ENCODE assay signal across 24 cellular contexts in genomic region chr17:68658999-68659780, GRCh38. TPM values are rescaled to one million over a fixed set of nuclear protein-coding genes. Genes with fewer than 3 reads are reported as not detected.
A peak's percentile ranks its signal among the peaks of the same experiment; 100 is the strongest.
DNase-seq lines count a peak whose midpoint lies in the region; ATAC-seq, FAIRE-seq and TF ChIP-seq lines count a peak whose summit lies in the region.
"Had no signal": no experiment of that assay in that cellular context is flagged by ENCODE, and none has a peak within 500 bp of the region (broad histone marks: within the 10 kb centered on the region; RNA-seq: fewer than 3 reads in every experiment).

No MANE protein-coding gene starts in this region.

- intact Hi-C loops in PC-3 (cut with micrococcal nuclease): no loop called here

- H3K27me3 ChIP-seq in PC-3 (ENCODE audit: low read length) (0 out of 2 replicates have a peak, but pooled peaks cover 4% of the 10 kb centered on the region), small intestine (ENCODE audit: control insufficient read depth in 2 of 2, insufficient read depth in 2 of 2, low read length in 2 of 2) (peaks cover 0 to 3% of the 10 kb centered on the region in 2 donors)
- H3K27me3 ChIP-seq: Peyer's patch, SJSA1 had no signal

- no peak overlapping the region for H3K9ac ChIP-seq in PC-3 (ENCODE audit: low read length)

- H3K4me3 ChIP-seq in PC-3 (ENCODE audit: low read length): no peak overlapping the region
- H3K4me3 ChIP-seq in small intestine (ENCODE audit: low read depth in 1 of 2, low read length in 2 of 2): no peak overlapping the region
- H3K4me3 ChIP-seq: HAP-1, Peyer's patch, SJSA1 had no signal

- H3K36me3 ChIP-seq in PC-3 (ENCODE audit: low read depth, low read length): no peaks in the 10 kb centered on the region
- H3K36me3 ChIP-seq in small intestine (ENCODE audit: control insufficient read depth in 2 of 2, insufficient read depth in 2 of 2, low read length in 2 of 2): no peaks in the 10 kb centered on the region
- H3K36me3 ChIP-seq: HAP-1, Peyer's patch, SJSA1 had no signal

- no peaks in the 10 kb centered on the region for H3K79me2 ChIP-seq in PC-3 (ENCODE audit: low read length)

- no peaks in the 10 kb centered on the region for H4K20me1 ChIP-seq in PC-3 (ENCODE audit: low read length)

- peak; percentile 43 for ATAC-seq in PC-3
- peak; percentile 90 for ATAC-seq in esophagus mucosa
- no peak for ATAC-seq in GM19397 (IDR thresholded peaks at IDR 0.05; ENCODE audit: unreplicated experiment)
- ATAC-seq: CD8-positive, alpha-beta T cell; T-helper 17 cell had no signal

- DNase-seq in NCI-H2171 treated with DMSO at 0.1 percent for 48 hours (lab: John Stamatoyannopoulos, UW): peak; percentile 16
- no peak for DNase-seq in NCI-H2171 (lab: John Stamatoyannopoulos, UW)
- DNase-seq in PC-3: no peak
- DNase-seq in small intestine: peak; percentile 9
- DNase-seq in NCI-H526 treated with DMSO at 0.1 percent for 48 hours (lab: John Stamatoyannopoulos, UW): no peak
- DNase-seq in NCI-H1417 treated with DMSO at 0.1 percent for 48 hours (lab: John Stamatoyannopoulos, UW): no peak
- DNase-seq: 8988T; C1 segment of cervical spinal cord; Calu3; CD8-positive, alpha-beta T cell; DMS53; GF-D8; KG1; NCI-H1694 treated with DMSO at 0.1 percent for 48 hours; NCI-H2081 treated with DMSO at 0.1 percent for 48 hours; NCI-H446 treated with DMSO at 0.1 percent for 48 hours; NCI-H82; Peyer's patch; T-helper 17 cell had no signal

- H3K9me3 ChIP-seq in PC-3 (ENCODE audit: low read length): no peaks in the 10 kb centered on the region
- no peaks in the 10 kb centered on the region for H3K9me3 ChIP-seq in small intestine (ENCODE audit: control insufficient read depth, low read depth)
- H3K9me3 ChIP-seq: HAP-1, Peyer's patch, SJSA1 had no signal

- 40 to 70% (median 46%) methylated on average over 7 of the region's 7 CpGs for WGBS in small intestine, 3 donors

- POLR2A ChIA-PET in PC-3 (lab: Charles Lee; ENCODE audit: unreplicated experiment): no interaction called here

- TF ChIP-seq CTCF in PC-3 (conservative IDR thresholded peaks at IDR 0.05; ENCODE audit: low read depth, low read length): no peak

- H3K4me1 ChIP-seq in PC-3 (ENCODE audit: insufficient read depth, low read length) (no peaks in the 10 kb centered on the region), small intestine (ENCODE audit: control insufficient read depth in 2 of 2, insufficient read depth in 1 of 2, low read depth in 1 of 2, low read length in 1 of 2) (no peaks in the 10 kb centered on the region)
- H3K4me1 ChIP-seq: Peyer's patch, SJSA1 had no signal

- H2AFZ ChIP-seq in PC-3 (ENCODE audit: low read length): no peak overlapping the region

- CTCF ChIA-PET in PC-3 (lab: Charles Lee): interaction anchor here (0.7 kb wide), 1 partner anchor 160 kb away, joined by 3 read pairs; no protein-coding TSS in a partner anchor

- H3K4me2 ChIP-seq in PC-3 (ENCODE audit: low read length): no peak overlapping the region

- no peaks in the 10 kb centered on the region for H3F3A ChIP-seq in PC-3 (ENCODE audit: low read length, unreplicated experiment)

- FAIRE-seq in small intestine (lab: Jason Lieb, UNC): no peak

- H3K27ac ChIP-seq in PC-3 (ENCODE audit: low read length) (no peak overlapping the region), small intestine (ENCODE audit: low read depth in 1 of 2, low read length in 1 of 2) (no peak overlapping the region)
- H3K27ac ChIP-seq: Peyer's patch, SJSA1 had no signal

- no peaks in the 10 kb centered on the region for H3K9me2 ChIP-seq in PC-3 (replicated peaks; ENCODE audit: low read length)

- BruUV-seq in PC-3 (replicated peaks; lab: Mats Ljungman, UMichigan): no TSS peak

RNA-seq across cellular contexts. Expression of gene FAM20A, which starts 58.0 kb away (rescaled TPM):
- total RNA-seq in PC-3 (2014; rRNA removed) (0.11 and 0.17 TPM in 2 replicates), esophagus mucosa (13.6 TPM)
- 1 to 10 TPM in 1 of 3 donors, not detected in 2; 4.4 TPM for polyA plus RNA-seq in small intestine
- total RNA-seq: CD8-positive, alpha-beta T cell; HT1080; SJSA1 had no signal

Comparison
In these comparisons a context has a peak if more than half of its experiments do, and no peak if none do; other contexts are left out.
1. DNase-seq: peak in NCI-H2171 treated with DMSO at 0.1 percent for 48 hours (single experiment) and small intestine (single experiment); none in NCI-H2171 (single experiment), PC-3 (single experiment), NCI-H526 treated with DMSO at 0.1 percent for 48 hours (single experiment) and NCI-H1417 treated with DMSO at 0.1 percent for 48 hours (single experiment).
2. RNA of gene FAM20A, which starts 58.0 kb away (total RNA-seq): 13.6 TPM in esophagus mucosa (single experiment); 0.11 to 0.17 TPM in PC-3; every median in the first group is over 10 times any median in the second.